ENCODE assay signal across 20 cellular contexts in the genomic region with DNA sequence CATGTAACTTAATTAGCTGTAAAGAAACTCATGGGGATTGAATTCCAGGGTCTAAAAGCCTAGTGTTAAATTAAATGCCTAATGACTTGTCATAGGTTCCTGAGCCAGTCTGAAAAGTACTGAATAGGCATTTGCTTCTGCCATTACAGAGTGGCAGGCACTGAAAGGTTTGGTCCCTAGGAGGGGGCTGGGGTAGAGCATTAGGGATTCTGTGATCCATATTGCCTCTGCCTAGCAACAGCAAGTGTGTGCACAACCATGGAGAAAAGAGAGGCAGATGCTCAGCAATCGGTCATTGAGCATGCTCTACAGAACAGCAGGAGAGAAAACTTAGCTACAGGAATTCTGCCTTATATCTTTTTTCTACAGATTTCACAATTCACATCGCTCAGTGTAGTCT.
"Had no signal": no experiment of that assay in that cellular context is flagged by ENCODE, and none has a peak within 500 bp of the region (broad histone marks: within the 10 kb centered on the region; RNA-seq: fewer than 3 reads in every experiment).

No MANE protein-coding gene starts in this region.

- H3K4me1 ChIP-seq: body of pancreas, esophagus squamous epithelium, heart right ventricle, lower lobe of right lung, prostate gland, right atrium auricular region had no signal

- H3K27ac ChIP-seq: body of pancreas, esophagus squamous epithelium, heart right ventricle, lower lobe of right lung, ovary, prostate gland, right atrium auricular region had no signal

- H3K27me3 ChIP-seq: body of pancreas, esophagus squamous epithelium, heart right ventricle, ovary, right atrium auricular region had no signal

- DNase-seq: activated CD4-positive, alpha-beta T cell treated with anti-CD3 and anti-CD28 coated beads, Interleukin-2, amount 10 ng/mL, durations not matched to agents 24 days and 14 days; activated CD8-positive, alpha-beta T cell treated with anti-CD3 and anti-CD28 coated beads, Interleukin-2, amount 10 ng/mL, durations not matched to agents 7 days and 5 days; activated gamma-delta T cell treated with Interleukin-2 at 50 U/mL for 16 hours; activated T-cell treated with anti-CD3 and anti-CD28 coated beads, Interleukin-2, amount 50 U/mL, for 1 hour; anterior cingulate cortex; body of pancreas; dermis blood vessel endothelial cell; effector memory CD8-positive, alpha-beta T cell; esophagus squamous epithelium; heart right ventricle; lower lobe of right lung; mesendoderm; naive B cell; ovary; stimulated activated CD4-positive, alpha-beta T cell treated with anti-CD3 and anti-CD28 coated beads, Interleukin-4, amount 100 ng/mL, for 24 hours; stimulated activated naive CD4-positive, alpha-beta T cell treated with Interleukin-2 at 50 U/mL for 16 hours had no signal

- H3K9me3 ChIP-seq: body of pancreas, esophagus squamous epithelium, heart right ventricle, lower lobe of right lung, ovary, prostate gland, right atrium auricular region had no signal

- ATAC-seq: activated CD4-positive, CD25-positive, alpha-beta regulatory T cell treated with anti-CD3 and anti-CD28 coated beads, Interleukin-2, amount 50 U/mL, for 24 hours; activated CD8-positive, alpha-beta T cell treated with anti-CD3 and anti-CD28 coated beads, Interleukin-2, amount 10 ng/mL, durations not matched to agents 7 days and 5 days; body of pancreas; effector memory CD8-positive, alpha-beta T cell; heart right ventricle; left lobe of liver; lower lobe of right lung had no signal

- H3K36me3 ChIP-seq: esophagus squamous epithelium, heart right ventricle, lower lobe of right lung, ovary, prostate gland, right atrium auricular region had no signal

- H3K4me3 ChIP-seq: body of pancreas, esophagus squamous epithelium, heart right ventricle, lower lobe of right lung, ovary, prostate gland, right atrium auricular region had no signal
